In genomic region chr5:134149571-134150303, GRCh38 we compare ENCODE assay signal across 12 cellular contexts. TPM values are rescaled to one million over a fixed set of nuclear protein-coding genes. Genes with fewer than 3 reads are reported as not detected.
A peak's percentile ranks its signal among the peaks of the same experiment; 100 is the strongest.
DNase-seq lines count a peak whose midpoint lies in the region; ATAC-seq and TF ChIP-seq lines count a peak whose summit lies in the region.
"Had no signal": no experiment of that assay in that cellular context is flagged by ENCODE, and none has a peak within 500 bp of the region (broad histone marks: within the 10 kb centered on the region; RNA-seq: fewer than 3 reads in every experiment).

No MANE protein-coding gene starts in this region.

- no peak for ATAC-seq in activated CD8-positive, alpha-beta T cell treated with anti-CD3 and anti-CD28 coated beads for 36 hours
- ATAC-seq in HG03520 (IDR thresholded peaks at IDR 0.05; ENCODE audit: unreplicated experiment) (no peak), GM19397 (IDR thresholded peaks at IDR 0.05; ENCODE audit: unreplicated experiment) (no peak), lower lobe of right lung (no peak)
- ATAC-seq: left colon had no signal

- H3K4me1 Mint-ChIP-seq in HFFc6 (ENCODE audit: low read depth) (peaks cover 46% of the 10 kb centered on the region), glutamatergic neuron (ENCODE audit: low read depth, unreplicated experiment) (peaks cover 13% of the 10 kb centered on the region)
- peaks cover 65% of the 10 kb centered on the region for H3K4me1 Mint-ChIP-seq in activated CD8-positive, alpha-beta T cell treated with anti-CD3 and anti-CD28 coated beads for 36 hours (ENCODE audit: low read depth)

- CTCF ChIA-PET in activated CD8-positive, alpha-beta T cell treated with anti-CD3 and anti-CD28 coated beads for 36 hours (lab: Charles Lee), result interaction anchor here (0.7 to 38.2 kb wide), 6 partner anchors 10 to 146 kb away, joined by 3 to 1049 read pairs (median 9); no protein-coding TSS in a partner anchor

- H3K4me3 Mint-ChIP-seq in HFFc6, result no peak overlapping the region
- no peak overlapping the region for H3K4me3 Mint-ChIP-seq in activated CD8-positive, alpha-beta T cell treated with anti-CD3 and anti-CD28 coated beads for 36 hours
- no peak overlapping the region for H3K4me3 Mint-ChIP-seq in glutamatergic neuron (ENCODE audit: unreplicated experiment)

- H3K36me3 ChIP-seq in Peyer's patch (peaks cover 0 to 85% (median 0%) of the 10 kb centered on the region in 3 donors), lower lobe of right lung (peaks cover 97% of the 10 kb centered on the region)

- H3K4me3 ChIP-seq in retinal pigment epithelial cell (ENCODE audit: low read length) (no peak overlapping the region), Peyer's patch (no peak overlapping the region), lower lobe of right lung (no peak overlapping the region)

- H3K36me3 Mint-ChIP-seq in HFFc6 (ENCODE audit: low read depth) (peaks cover 31% of the 10 kb centered on the region), glutamatergic neuron (ENCODE audit: unreplicated experiment) (no peaks in the 10 kb centered on the region)
- peaks cover 60% of the 10 kb centered on the region for H3K36me3 Mint-ChIP-seq in activated CD8-positive, alpha-beta T cell treated with anti-CD3 and anti-CD28 coated beads for 36 hours (ENCODE audit: low read depth)

- H3K27ac Mint-ChIP-seq in HFFc6, result peak overlapping the region; percentile 47; the same call in 1 of the 2 replicates
- peak overlapping the region; percentile 81 for H3K27ac Mint-ChIP-seq in activated CD8-positive, alpha-beta T cell treated with anti-CD3 and anti-CD28 coated beads for 36 hours
- H3K27ac Mint-ChIP-seq in glutamatergic neuron (ENCODE audit: unreplicated experiment), result peak overlapping the region; percentile 38

- H3K27me3 Mint-ChIP-seq in HFFc6 (ENCODE audit: insufficient read depth), result no peaks in the 10 kb centered on the region
- no peaks in the 10 kb centered on the region for H3K27me3 Mint-ChIP-seq in activated CD8-positive, alpha-beta T cell treated with anti-CD3 and anti-CD28 coated beads for 36 hours
- H3K27me3 Mint-ChIP-seq in glutamatergic neuron (ENCODE audit: unreplicated experiment), result peaks cover 7% of the 10 kb centered on the region

- POLR2A ChIA-PET in activated CD8-positive, alpha-beta T cell treated with anti-CD3 and anti-CD28 coated beads for 36 hours (lab: Charles Lee), result interaction anchor here (0.6 to 9.6 kb wide), 8 partner anchors 9 to 146 kb away, joined by 3 to 63 read pairs (median 9); partner anchors contain the start of gene SKP1

- H3K27ac ChIP-seq in Peyer's patch (no peak overlapping the region), lower lobe of right lung (no peak overlapping the region)

- H3K4me1 ChIP-seq in Peyer's patch, result peaks cover 0 to 7% (median 0%) of the 10 kb centered on the region in 4 donors
- H3K4me1 ChIP-seq in lower lobe of right lung, result peaks cover 52% of the 10 kb centered on the region

- no peak for TF ChIP-seq POLR2A in Peyer's patch (IDR thresholded peaks at IDR 0.05)

- H3K9me3 Mint-ChIP-seq in HFFc6, result no peaks in the 10 kb centered on the region
- H3K9me3 Mint-ChIP-seq in activated CD8-positive, alpha-beta T cell treated with anti-CD3 and anti-CD28 coated beads for 36 hours, result no peaks in the 10 kb centered on the region
- H3K9me3 Mint-ChIP-seq in glutamatergic neuron (ENCODE audit: unreplicated experiment), result no peaks in the 10 kb centered on the region

- H3K27me3 ChIP-seq in Peyer's patch (no peaks in the 10 kb centered on the region), lower lobe of right lung (ENCODE audit: low read depth) (no peaks in the 10 kb centered on the region)

- TF ChIP-seq CTCF in HFFc6 (IDR thresholded peaks at IDR 0.05) (no peak), glutamatergic neuron (IDR thresholded peaks at IDR 0.05; ENCODE audit: partially characterized antibody, unreplicated experiment) (no peak), retinal pigment epithelial cell (conservative IDR thresholded peaks at IDR 0.05; ENCODE audit: low read depth, low read length) (no peak), Peyer's patch (IDR thresholded peaks at IDR 0.05) (no peak), lower lobe of right lung (IDR thresholded peaks at IDR 0.05) (no peak)
- TF ChIP-seq CTCF in activated CD8-positive, alpha-beta T cell treated with anti-CD3 and anti-CD28 coated beads for 36 hours (IDR thresholded peaks at IDR 0.05), result no peak

- DNase-seq in HFFc6, result no peak
- DNase-seq in activated CD8-positive, alpha-beta T cell treated with anti-CD3 and anti-CD28 coated beads for 36 hours, result no peak
- DNase-seq in glutamatergic neuron, result no peak
- peak; percentile 76 for DNase-seq in retinal pigment epithelial cell (ENCODE audit: low read depth)
- no peak for DNase-seq in Peyer's patch
- no peak for DNase-seq in lower lobe of right lung
- DNase-seq: DMS79 treated with DMSO at 0.1 percent for 48 hours; left colon; NCI-H1436; stimulated activated naive CD4-positive, alpha-beta T cell treated with Interleukin-2 at 50 U/mL for 16 hours had no signal

- intact Hi-C loops in activated CD8-positive, alpha-beta T cell treated with anti-CD3 and anti-CD28 coated beads for 36 hours (cut with micrococcal nuclease), result no loop called here
- intact Hi-C loops in lower lobe of right lung (cut with DNase I), result no loop called here

- no peaks in the 10 kb centered on the region for H3K9me3 ChIP-seq in Peyer's patch
- H3K9me3 ChIP-seq in lower lobe of right lung, result no peaks in the 10 kb centered on the region

RNA-seq across cellular contexts. Expression of gene SKP1, which starts 27.0 kb away (rescaled TPM):
- 100 to 1,000 TPM; 419 to 474 (median 442) TPM for total RNA-seq in HFFc6 (2021; fragmentation: NEBNext Ultra II Directional; extraction: Animal tissue kit (Norgen Biotek cat#: 25700))
- 100 to 1,000 TPM; 235 to 242 TPM for total RNA-seq in activated CD8-positive, alpha-beta T cell treated with anti-CD3 and anti-CD28 coated beads for 36 hours
- total RNA-seq in glutamatergic neuron (ENCODE audit: unreplicated experiment) (345 TPM), Peyer's patch (100 to 1,000 TPM in 3 of 4 donors, 10 to 100 TPM in 1; 89.4 to 155 (median 129) TPM), lower lobe of right lung (249 TPM)

RNA-seq across cellular contexts. Expression of gene TCF7, which starts 35.3 kb away (rescaled TPM):
- 1 to 10 TPM in 5 of 6 experiments, under 1 TPM in 1; 0.99 to 3.9 (median 3.2) TPM for total RNA-seq in HFFc6 (2021; fragmentation: NEBNext Ultra II Directional; extraction: Animal tissue kit (Norgen Biotek cat#: 25700))
- total RNA-seq in activated CD8-positive, alpha-beta T cell treated with anti-CD3 and anti-CD28 coated beads for 36 hours, result 10 to 100 TPM; 47.4 to 50.3 TPM
- total RNA-seq in glutamatergic neuron (ENCODE audit: unreplicated experiment) (5.8 TPM), Peyer's patch (10 to 100 TPM; 11.8 to 32.2 (median 22.0) TPM), lower lobe of right lung (5.7 TPM)
